ENCODE assay signal across 16 cellular contexts in genomic region chr12:131093971-131094830, GRCh38.
A peak's percentile ranks its signal among the peaks of the same experiment; 100 is the strongest.
DNase-seq lines count a peak whose midpoint lies in the region; ATAC-seq and TF ChIP-seq lines count a peak whose summit lies in the region.
"Had no signal": no experiment of that assay in that cellular context is flagged by ENCODE, and none has a peak within 500 bp of the region (broad histone marks: within the 10 kb centered on the region; RNA-seq: fewer than 3 reads in every experiment).

No MANE protein-coding gene starts in this region.

- no peak overlapping the region for H2AFZ ChIP-seq in osteoblast (ENCODE audit: low read length)

- H3K4me1 ChIP-seq in right atrium auricular region (peaks cover 0 to 22% of the 10 kb centered on the region in 2 donors), osteoblast (ENCODE audit: insufficient read depth, low read length) (no peaks in the 10 kb centered on the region)
- H3K4me1 ChIP-seq: breast epithelium had no signal

- no peaks in the 10 kb centered on the region for H3K79me2 ChIP-seq in osteoblast (ENCODE audit: insufficient read depth, low read length)

- intact Hi-C loops in cardiac septum (cut with DNase I), result no loop called here

- no peak overlapping the region for H3K4me2 ChIP-seq in osteoblast (ENCODE audit: insufficient read depth, low read length)

- ATAC-seq in GM18861 (IDR thresholded peaks at IDR 0.05; ENCODE audit: unreplicated experiment), result no peak

- DNase-seq in cardiac septum (ENCODE audit: low spot score) (peak; percentile 66), right atrium auricular region (ENCODE audit: low spot score) (no peak), ecto neural progenitor cell (ENCODE audit: low spot score) (peak; percentile 45), osteoblast (ENCODE audit: insufficient read length, low spot score, missing footprints) (peak; percentile 80), amniotic stem cell (lab: John Stamatoyannopoulos, UW) (no peak), DMS79 (lab: John Stamatoyannopoulos, UW) (no peak), NOMO-1 treated with DMSO at 0.1 percent for 48 hours (lab: John Stamatoyannopoulos, UW; ENCODE audit: unreplicated experiment) (no peak)
- DNase-seq: DMS79 treated with DMSO at 0.1 percent for 48 hours, erythroblast, HCEC 1CT, NCI-H1694, NCI-H345, SW 1271 had no signal

- H3K27me3 ChIP-seq in right atrium auricular region (no peaks in the 10 kb centered on the region), osteoblast (ENCODE audit: insufficient read depth, low read length) (no peaks in the 10 kb centered on the region)

- no peak for TF ChIP-seq CTCF in right atrium auricular region (IDR thresholded peaks at IDR 0.05)
- no peak for TF ChIP-seq CTCF in osteoblast (IDR thresholded peaks at IDR 0.05; ENCODE audit: extremely low read depth, low read depth, low read length)

- H3K27ac ChIP-seq in right atrium auricular region (no peak overlapping the region), osteoblast (ENCODE audit: low read depth, low read length) (no peak overlapping the region)
- H3K27ac ChIP-seq: breast epithelium, thoracic aorta had no signal

- H4K20me1 ChIP-seq in osteoblast (ENCODE audit: insufficient read depth, low read length), result no peaks in the 10 kb centered on the region

- no peaks in the 10 kb centered on the region for H3K9me3 ChIP-seq in right atrium auricular region
- H3K9me3 ChIP-seq in osteoblast (ENCODE audit: low read depth, low read length), result no peaks in the 10 kb centered on the region
- H3K9me3 ChIP-seq: breast epithelium, thoracic aorta had no signal

- H3K4me3 ChIP-seq in right atrium auricular region (no peak overlapping the region), osteoblast (ENCODE audit: insufficient read depth, low read length) (no peak overlapping the region)
- H3K4me3 ChIP-seq: breast epithelium, thoracic aorta had no signal

- H3K36me3 ChIP-seq in right atrium auricular region, result peaks cover 19% of the 10 kb centered on the region
- no peaks in the 10 kb centered on the region for H3K36me3 ChIP-seq in osteoblast (ENCODE audit: insufficient read depth, low read length)
- H3K36me3 ChIP-seq: breast epithelium, thoracic aorta had no signal

Comparison
In these comparisons a context has a peak if more than half of its experiments do, and no peak if none do; other contexts are left out.
1. DNase-seq: peak in cardiac septum (single experiment), ecto neural progenitor cell (single experiment) and osteoblast (single experiment); none in right atrium auricular region (single experiment), amniotic stem cell (single experiment), DMS79 (single experiment) and NOMO-1 treated with DMSO at 0.1 percent for 48 hours (single experiment).